9 cellular contexts compared by ENCODE assay signal in genomic region chr20:31663838-31664695, GRCh38. TPM values are rescaled to one million over a fixed set of nuclear protein-coding genes. Genes with fewer than 3 reads are reported as not detected.
DNase-seq lines count a peak whose midpoint lies in the region; ATAC-seq and TF ChIP-seq lines count a peak whose summit lies in the region.
"Had no signal": no experiment of that assay in that cellular context is flagged by ENCODE, and none has a peak within 500 bp of the region (broad histone marks: within the 10 kb centered on the region; RNA-seq: fewer than 3 reads in every experiment).

No MANE protein-coding gene starts in this region.

- H3K27me3 ChIP-seq in Karpas-422 (ENCODE audit: low read length) (no peaks in the 10 kb centered on the region), adrenal gland (no peaks in the 10 kb centered on the region)

- H2AFZ ChIP-seq in Karpas-422 (ENCODE audit: low read length) = no peak overlapping the region

- no peak for TF ChIP-seq CTCF in adrenal gland (IDR thresholded peaks at IDR 0.05)
- no peak for TF ChIP-seq CTCF in mesothelial cell of epicardium (IDR thresholded peaks at IDR 0.05; ENCODE audit: unreplicated experiment)

- intact Hi-C loops in adrenal gland (cut with DNase I) = loop anchor here in 1 of 2 donors (2.0 kb wide), 1 partner anchor 59 kb away; the partner anchor contains the start of gene BCL2L1

- peaks cover 4% of the 10 kb centered on the region; the same call in 1 of the 2 replicates for H3K79me2 ChIP-seq in Karpas-422 (ENCODE audit: low read length)

- peak; percentile 70 for DNase-seq in Ammon's horn (ENCODE audit: low spot score)
- no peak for DNase-seq in Karpas-422
- DNase-seq in adrenal gland = no peak
- no peak for DNase-seq in mesothelial cell of epicardium (ENCODE audit: low spot score in 2 of 2, unreplicated experiment in 2 of 2)
- DNase-seq in DMS114 treated with DMSO at 0.1 percent for 48 hours (lab: John Stamatoyannopoulos, UW; ENCODE audit: unreplicated experiment) = no peak
- DNase-seq in NK-92 (lab: John Stamatoyannopoulos, UW; ENCODE audit: unreplicated experiment) = no peak
- no peak for DNase-seq in cortex of kidney (lab: John Stamatoyannopoulos, UW)

- H3K4me1 ChIP-seq in Karpas-422 (ENCODE audit: low read length) (peaks cover 35% of the 10 kb centered on the region), adrenal gland (replicated peaks in 1 of 2) (peaks cover 38 to 53% of the 10 kb centered on the region in 2 donors)

- H3K9me2 ChIP-seq in Karpas-422 (replicated peaks; ENCODE audit: insufficient read depth, low read length) = no peaks in the 10 kb centered on the region

- H3K27me3 Mint-ChIP-seq in mesothelial cell of epicardium (ENCODE audit: low read depth) = no peaks in the 10 kb centered on the region

- no peak overlapping the region for H3K9ac ChIP-seq in Karpas-422 (ENCODE audit: low read length)

- H3K36me3 ChIP-seq in Karpas-422 (ENCODE audit: insufficient read depth, low read length) (no peaks in the 10 kb centered on the region), adrenal gland (replicated peaks in 1 of 2) (peaks cover 0 to 16% of the 10 kb centered on the region in 2 donors)

- TF ChIP-seq POLR2A in adrenal gland (IDR thresholded peaks at IDR 0.05) = no peak

- H3K27ac Mint-ChIP-seq in mesothelial cell of epicardium = peak overlapping the region; percentile 69

- ATAC-seq in HG03280 (IDR thresholded peaks at IDR 0.05; ENCODE audit: unreplicated experiment) = no peak

- H3K27ac ChIP-seq in Karpas-422 (ENCODE audit: low read length) (peak overlapping the region; percentile 38; the same call in 1 of the 2 replicates), adrenal gland (peak overlapping the region in 3 of 5 donors; percentile 16 to 85 (median 76))

- no peak overlapping the region for H3K4me2 ChIP-seq in Karpas-422 (ENCODE audit: low read depth, low read length, poor library complexity, severe bottlenecking)

- peaks cover 19% of the 10 kb centered on the region for H3K4me1 Mint-ChIP-seq in mesothelial cell of epicardium

- 51 to 68% (median 61%) methylated on average over 9 to 11 of the region's 11 CpGs for WGBS in adrenal gland, 4 donors

- H3K9me3 ChIP-seq in Karpas-422 (ENCODE audit: low read length) (no peaks in the 10 kb centered on the region), adrenal gland (replicated peaks in 1 of 3) (no peaks in the 10 kb centered on the region)

- H3K9me3 Mint-ChIP-seq in mesothelial cell of epicardium = no peaks in the 10 kb centered on the region

- no peak overlapping the region for H3K4me3 Mint-ChIP-seq in mesothelial cell of epicardium

- peaks cover 6% of the 10 kb centered on the region for H3K36me3 Mint-ChIP-seq in mesothelial cell of epicardium

- H3K4me3 ChIP-seq in Karpas-422 (ENCODE audit: low read length) = no peak overlapping the region
- H3K4me3 ChIP-seq in adrenal gland = no peak overlapping the region

- no peaks in the 10 kb centered on the region for H4K20me1 ChIP-seq in Karpas-422 (ENCODE audit: insufficient read depth, low read depth, low read length)

RNA-seq across cellular contexts. Expression of gene COX4I2, which starts 26.4 kb away (rescaled TPM):
- not detected in 2 replicates for total RNA-seq in Karpas-422 (2014; rRNA removed; shearing (Covaris generic); ENCODE audit: low replicate concordance)
- total RNA-seq in adrenal gland (not detected), mesothelial cell of epicardium (0.34 TPM in 1 of 3 replicates, not detected in the others)
- 10 to 100 TPM in 1 of 3 donors, 1 to 10 TPM in 1, under 1 TPM in 1; 0.26 to 12.9 (median 2.8) TPM for polyA plus RNA-seq in adrenal gland
- total RNA-seq: LHCN-M2 had no signal

RNA-seq across cellular contexts. Expression of gene BCL2L1, which starts 58.6 kb away (rescaled TPM):
- 41.0 and 56.1 TPM in 2 replicates for total RNA-seq in Karpas-422 (2014; rRNA removed; shearing (Covaris generic); ENCODE audit: low replicate concordance)
- total RNA-seq in adrenal gland = 100 to 1,000 TPM in 2 of 8 donors, 10 to 100 TPM in 6; 53.8 to 143 (median 84.6) TPM
- polyA plus RNA-seq in adrenal gland = 10 to 100 TPM; 40.2 to 67.9 (median 40.8) TPM
- total RNA-seq in mesothelial cell of epicardium = 63.2 to 66.6 TPM (median 64.8 TPM) in 3 replicates

RNA-seq across cellular contexts. Expression of gene ID1, which starts 59.0 kb away (rescaled TPM):
- total RNA-seq in Karpas-422 (2014; rRNA removed; shearing (Covaris generic); ENCODE audit: low replicate concordance) = 5.0 TPM in 1 of 2 replicates, not detected in the other
- total RNA-seq in adrenal gland (100 to 1,000 TPM in 7 of 8 donors, 10 to 100 TPM in 1; 60.7 to 468 (median 113) TPM), mesothelial cell of epicardium (374 to 378 TPM (median 377 TPM) in 3 replicates)
- polyA plus RNA-seq in adrenal gland = 100 to 1,000 TPM in 2 of 3 donors, 10 to 100 TPM in 1; 19.8 to 357 (median 192) TPM

Comparison
In these comparisons a context has a peak if more than half of its experiments do, and no peak if none do; other contexts are left out.
1. RNA of gene ID1, which starts 59.0 kb away (total RNA-seq): 374 to 378 TPM in mesothelial cell of epicardium and 60.7 to 468 TPM in adrenal gland; 5.0 TPM in Karpas-422; every median in the first group is over 10 times any median in the second.